8 cellular contexts compared by ENCODE assay signal in the genomic region with DNA sequence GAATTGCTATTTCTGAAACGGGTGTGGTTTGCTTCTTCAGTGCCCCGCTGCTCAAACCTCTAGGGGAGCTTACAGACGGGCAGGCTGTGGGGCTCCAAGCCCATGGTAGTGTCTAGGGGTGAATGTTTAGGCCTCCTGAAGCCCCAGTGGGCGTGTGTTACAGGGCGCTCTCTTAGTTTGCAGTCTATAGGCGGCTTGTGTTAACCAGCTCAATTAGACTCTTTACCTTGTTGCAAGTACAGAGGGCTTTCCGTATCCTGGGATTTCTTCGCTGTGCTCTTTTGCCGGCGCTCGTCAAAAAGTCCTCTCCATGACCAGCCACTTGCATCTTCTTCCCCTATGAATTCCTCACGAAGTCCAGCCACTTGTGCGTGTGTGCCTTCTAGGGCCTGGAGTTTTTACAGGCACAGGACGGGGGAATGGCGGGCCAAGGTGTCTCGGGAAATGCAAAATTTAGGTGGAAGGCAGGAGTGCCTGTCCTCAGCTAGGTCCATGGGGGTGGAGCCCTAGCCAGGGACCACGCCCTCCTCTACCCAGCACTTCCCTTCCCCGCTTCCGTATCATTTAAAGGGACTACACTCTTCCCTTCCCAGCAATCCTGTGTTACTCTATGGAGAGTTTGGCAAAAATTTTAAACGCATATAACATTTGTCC.
DNase-seq lines count a peak whose midpoint lies in the region; ATAC-seq and TF ChIP-seq lines count a peak whose summit lies in the region.

No MANE protein-coding gene starts in this region.

- no peak for TF ChIP-seq CTCF in GM23338 (conservative IDR thresholded peaks at IDR 0.05; ENCODE audit: low read depth in 2 of 2)
- no peak for TF ChIP-seq CTCF in brain (conservative IDR thresholded peaks at IDR 0.05)

- H3K36me3 Mint-ChIP-seq in GM23338 (ENCODE audit: low read depth) (peaks cover 4% of the 10 kb centered on the region; the same call in 1 of the 3 replicates), brain (no peaks in the 10 kb centered on the region)
- no peaks in the 10 kb centered on the region for H3K36me3 Mint-ChIP-seq in CD8-positive, alpha-beta memory T cell

- no peaks in the 10 kb centered on the region for H3F3A ChIP-seq in GM23338 (replicated peaks; ENCODE audit: low read depth)

- DNase-seq in GM23338 (ENCODE audit: low spot score), result peak; percentile 64
- peak; percentile 5 for DNase-seq in retina
- no peak for DNase-seq in activated CD8-positive, alpha-beta memory T cell treated with anti-CD3 and anti-CD28 coated beads, Interleukin-2, amount 50 U/mL, for 48 hours
- DNase-seq in CD8-positive, alpha-beta memory T cell, result no peak

- peaks cover 6% of the 10 kb centered on the region; the same call in 2 of the 3 replicates for H3K4me1 Mint-ChIP-seq in GM23338
- H3K4me1 Mint-ChIP-seq in brain, result peaks cover 14% of the 10 kb centered on the region
- H3K4me1 Mint-ChIP-seq in CD8-positive, alpha-beta memory T cell, result no peaks in the 10 kb centered on the region

- no peaks in the 10 kb centered on the region for H4K20me1 ChIP-seq in GM23338 (replicated peaks; ENCODE audit: insufficient read depth)

- H2AFZ ChIP-seq in GM23338, result peak overlapping the region; percentile 95

- no peaks in the 10 kb centered on the region for H3K27me3 ChIP-seq in GM23338 (ENCODE audit: insufficient read depth)
- no peaks in the 10 kb centered on the region for H3K27me3 ChIP-seq in CD8-positive, alpha-beta memory T cell (ENCODE audit: insufficient read depth, low read length, poor library complexity, severe bottlenecking)

- H3K4me2 ChIP-seq in GM23338, result peak overlapping the region; percentile 80

- H3K4me3 Mint-ChIP-seq in GM23338, result peak overlapping the region; percentile 98
- peak overlapping the region; percentile 47 to 88 (median 74) for H3K4me3 Mint-ChIP-seq in brain
- no peak overlapping the region for H3K4me3 Mint-ChIP-seq in CD8-positive, alpha-beta memory T cell

- peaks cover 3% of the 10 kb centered on the region; the same call in 1 of the 2 replicates for H3K79me2 ChIP-seq in GM23338 (replicated peaks; ENCODE audit: insufficient read depth)

- H3K27me3 Mint-ChIP-seq in GM23338 (ENCODE audit: insufficient read depth, low read depth, poor library complexity) (no peaks in the 10 kb centered on the region), brain (no peaks in the 10 kb centered on the region)
- H3K27me3 Mint-ChIP-seq in CD8-positive, alpha-beta memory T cell, result peaks cover 0 to 1% of the 10 kb centered on the region in 2 donors

- no peaks in the 10 kb centered on the region for H3K36me3 ChIP-seq in GM23338 (ENCODE audit: insufficient read depth)
- no peaks in the 10 kb centered on the region for H3K36me3 ChIP-seq in CD8-positive, alpha-beta memory T cell (ENCODE audit: insufficient read depth, low read length)

- H3K4me3 ChIP-seq in GM23338, result peak overlapping the region; percentile 68
- H3K4me3 ChIP-seq in iPS-11a (ENCODE audit: low read depth, low read length), result peak overlapping the region; percentile 79
- no peak overlapping the region for H3K4me3 ChIP-seq in CD8-positive, alpha-beta memory T cell (ENCODE audit: low read length)

- ATAC-seq in GM23338 (peak; percentile 98), HG02840 (IDR thresholded peaks at IDR 0.05; ENCODE audit: low FRiP score, unreplicated experiment) (no peak), GM21737 (IDR thresholded peaks at IDR 0.05; ENCODE audit: unreplicated experiment) (no peak)

- H3K4me1 ChIP-seq in GM23338 (ENCODE audit: insufficient read depth), result peaks cover 5% of the 10 kb centered on the region; the same call in 1 of the 2 replicates
- H3K4me1 ChIP-seq in CD8-positive, alpha-beta memory T cell (ENCODE audit: insufficient read depth, low read length), result no peaks in the 10 kb centered on the region

- H3K9me3 Mint-ChIP-seq in GM23338 (no peaks in the 10 kb centered on the region), brain (peaks cover 0 to 5% (median 0%) of the 10 kb centered on the region in 5 experiments)
- H3K9me3 Mint-ChIP-seq in CD8-positive, alpha-beta memory T cell, result peaks cover 0 to 15% (median 8%) of the 10 kb centered on the region in 5 donors

- H3K27ac ChIP-seq in GM23338 (ENCODE audit: low read depth), result peak overlapping the region; percentile 67; the same call in 1 of the 2 replicates
- H3K27ac ChIP-seq in CD8-positive, alpha-beta memory T cell (ENCODE audit: low read depth, low read length), result no peak overlapping the region

- H3K27ac Mint-ChIP-seq in GM23338 (peak overlapping the region; percentile 98), brain (peak overlapping the region in 2 of 5 experiments; percentile 17 to 59)
- H3K27ac Mint-ChIP-seq in CD8-positive, alpha-beta memory T cell, result no peak overlapping the region

- no peaks in the 10 kb centered on the region for H3K9me3 ChIP-seq in CD8-positive, alpha-beta memory T cell (ENCODE audit: low read length)

- no peaks in the 10 kb centered on the region for H3K9me2 ChIP-seq in GM23338 (ENCODE audit: insufficient read depth)

- CTCF ChIA-PET in CD8-positive, alpha-beta memory T cell (lab: Charles Lee), result no interaction called here

- POLR2A ChIA-PET in CD8-positive, alpha-beta memory T cell (lab: Charles Lee), result no interaction called here

TF ChIP-seq in GM23338, 12 proteins besides CTCF, POLR2A, EP300 and RAD21:
- TF ChIP-seq ZNF114 (CRISPR knock-in tag; IDR thresholded peaks at IDR 0.05) (no peak), EZH2phosphoT487 (IDR thresholded peaks at IDR 0.05; ENCODE audit: unreplicated experiment) (no peak), ETS1 (IDR thresholded peaks at IDR 0.05) (no peak), POLR2AphosphoS5 (IDR thresholded peaks at IDR 0.05; ENCODE audit: low read depth) (peak; percentile 79), STAT1 (IDR thresholded peaks at IDR 0.05; ENCODE audit: unreplicated experiment) (no peak)

Comparison
In these comparisons a context has a peak if more than half of its experiments do, and no peak if none do; other contexts are left out.
1. DNase-seq: peak in GM23338 (single experiment) and retina (single experiment); none in activated CD8-positive, alpha-beta memory T cell treated with anti-CD3 and anti-CD28 coated beads, Interleukin-2, amount 50 U/mL, for 48 hours (single experiment) and CD8-positive, alpha-beta memory T cell (0 of 5).
2. H3K4me3 Mint-ChIP-seq: peak in GM23338 (single experiment) and brain (5 of 5); none in CD8-positive, alpha-beta memory T cell (0 of 7).